1 cellular context compared by ENCODE assay signal in genomic region chr7:139117599-139118233, GRCh38.
TF ChIP-seq lines count a peak whose summit lies in the region.

No MANE protein-coding gene starts in this region.

TF ChIP-seq in GM23338, 12 proteins besides CTCF, POLR2A, EP300 and RAD21:
- TF ChIP-seq REST (IDR thresholded peaks at IDR 0.05; ENCODE audit: unreplicated experiment) = no peak
- TF ChIP-seq STAT1 (IDR thresholded peaks at IDR 0.05; ENCODE audit: unreplicated experiment) = no peak
- no peak for TF ChIP-seq EZH2 (IDR thresholded peaks at IDR 0.05; ENCODE audit: low read depth, unreplicated experiment)
TF ChIP-seq in GM23338: peak in this region for 0.
